In genomic region chr14:54447231-54447692, GRCh38 we compare ENCODE assay signal across 14 cellular contexts. TPM values are rescaled to one million over a fixed set of nuclear protein-coding genes. Genes with fewer than 3 reads are reported as not detected.
DNase-seq lines count a peak whose midpoint lies in the region; ATAC-seq and TF ChIP-seq lines count a peak whose summit lies in the region.
"Had no signal": no experiment of that assay in that cellular context is flagged by ENCODE, and none has a peak within 500 bp of the region (broad histone marks: within the 10 kb centered on the region; RNA-seq: fewer than 3 reads in every experiment).

No MANE protein-coding gene starts in this region.

- TF ChIP-seq CTCF in lower lobe of right lung (IDR thresholded peaks at IDR 0.05) (no peak), tibial nerve (IDR thresholded peaks at IDR 0.05) (no peak)

- no peaks in the 10 kb centered on the region for H3K9me3 ChIP-seq in lower lobe of right lung
- H3K9me3 ChIP-seq in tibial nerve: no peaks in the 10 kb centered on the region
- H3K9me3 ChIP-seq: heart left ventricle had no signal

- peak in 1 of 2 donors; percentile 7 for TF ChIP-seq EP300 in tibial nerve (IDR thresholded peaks at IDR 0.05)

- H3K4me3 ChIP-seq in lower lobe of right lung: no peak overlapping the region
- H3K4me3 ChIP-seq in tibial nerve: no peak overlapping the region
- H3K4me3 ChIP-seq: heart left ventricle, smooth muscle cell had no signal

- no peak for TF ChIP-seq POLR2A in tibial nerve (IDR thresholded peaks at IDR 0.05)

- ATAC-seq in lower lobe of right lung (peak; percentile 70 to 71), HG03097 (IDR thresholded peaks at IDR 0.05; ENCODE audit: low FRiP score, unreplicated experiment) (no peak), GM18861 (IDR thresholded peaks at IDR 0.05; ENCODE audit: unreplicated experiment) (no peak)

- H3K4me1 ChIP-seq in lower lobe of right lung (no peaks in the 10 kb centered on the region), tibial nerve (peaks cover 0 to 11% (median 5%) of the 10 kb centered on the region in 4 donors)

- WGBS in tibial nerve, 2 donors: 89 to 95% methylated on average over 8 of the region's 8 CpGs

- intact Hi-C loops in lower lobe of right lung (cut with DNase I): no loop called here

- no peaks in the 10 kb centered on the region for H3K27me3 ChIP-seq in lower lobe of right lung (ENCODE audit: low read depth)
- no peaks in the 10 kb centered on the region for H3K27me3 ChIP-seq in tibial nerve
- H3K27me3 ChIP-seq: heart left ventricle had no signal

- no peaks in the 10 kb centered on the region for H3K36me3 ChIP-seq in lower lobe of right lung
- no peaks in the 10 kb centered on the region for H3K36me3 ChIP-seq in tibial nerve
- H3K36me3 ChIP-seq: heart left ventricle, WERI-Rb-1 had no signal

- no peak overlapping the region for H3K27ac ChIP-seq in lower lobe of right lung
- peak overlapping the region in 1 of 4 donors; percentile 47 for H3K27ac ChIP-seq in tibial nerve
- H3K27ac ChIP-seq: WERI-Rb-1 had no signal

- DNase-seq in AML-193 (lab: John Stamatoyannopoulos, UW) (peak; percentile 90 to 92), Kasumi-1 (lab: John Stamatoyannopoulos, UW) (peak; percentile 21 to 32), amniotic epithelial cell (ENCODE audit: low read depth) (peak; percentile 82), lower lobe of right lung (peak; percentile 52), 8988T (no peak), tibial nerve (ENCODE audit: low spot score in 2 of 2) (no peak)
- DNase-seq: activated effector memory CD4-positive, alpha-beta T cell treated with Interleukin-2 at 50 U/mL for 16 hours; CD4-positive, CD25-positive, alpha-beta regulatory T cell; heart left ventricle; NCI-H1092; WERI-Rb-1 had no signal

RNA-seq across cellular contexts. Expression of gene CNIH1, which starts 6.1 kb away (rescaled TPM):
- total RNA-seq in lower lobe of right lung: 101 TPM
- total RNA-seq in tibial nerve: 10 to 100 TPM; 29.3 to 61.8 (median 59.5) TPM

RNA-seq across cellular contexts. Expression of gene GMFB, which starts 41.5 kb away (rescaled TPM):
- total RNA-seq in lower lobe of right lung (41.4 TPM), tibial nerve (100 to 1,000 TPM in 1 of 4 donors, 10 to 100 TPM in 3; 41.8 to 111 (median 72.6) TPM)

RNA-seq across cellular contexts. Expression of gene CDKN3, which starts 50.5 kb away (rescaled TPM):
- total RNA-seq in lower lobe of right lung: 1.9 TPM
- total RNA-seq in tibial nerve: 1 to 10 TPM in 2 of 4 donors, not detected in 2; 3.6 to 4.6 TPM

Comparison
In these comparisons a context has a peak if more than half of its experiments do, and no peak if none do; other contexts are left out.
1. DNase-seq: peak in AML-193 (2 of 2), Kasumi-1 (2 of 2), amniotic epithelial cell (single experiment) and lower lobe of right lung (single experiment); none in 8988T (single experiment) and tibial nerve (0 of 2).
2. ATAC-seq: peak in lower lobe of right lung (2 of 2); none in HG03097 (single experiment) and GM18861 (single experiment).